10 cellular contexts compared by ENCODE assay signal in the genomic region with DNA sequence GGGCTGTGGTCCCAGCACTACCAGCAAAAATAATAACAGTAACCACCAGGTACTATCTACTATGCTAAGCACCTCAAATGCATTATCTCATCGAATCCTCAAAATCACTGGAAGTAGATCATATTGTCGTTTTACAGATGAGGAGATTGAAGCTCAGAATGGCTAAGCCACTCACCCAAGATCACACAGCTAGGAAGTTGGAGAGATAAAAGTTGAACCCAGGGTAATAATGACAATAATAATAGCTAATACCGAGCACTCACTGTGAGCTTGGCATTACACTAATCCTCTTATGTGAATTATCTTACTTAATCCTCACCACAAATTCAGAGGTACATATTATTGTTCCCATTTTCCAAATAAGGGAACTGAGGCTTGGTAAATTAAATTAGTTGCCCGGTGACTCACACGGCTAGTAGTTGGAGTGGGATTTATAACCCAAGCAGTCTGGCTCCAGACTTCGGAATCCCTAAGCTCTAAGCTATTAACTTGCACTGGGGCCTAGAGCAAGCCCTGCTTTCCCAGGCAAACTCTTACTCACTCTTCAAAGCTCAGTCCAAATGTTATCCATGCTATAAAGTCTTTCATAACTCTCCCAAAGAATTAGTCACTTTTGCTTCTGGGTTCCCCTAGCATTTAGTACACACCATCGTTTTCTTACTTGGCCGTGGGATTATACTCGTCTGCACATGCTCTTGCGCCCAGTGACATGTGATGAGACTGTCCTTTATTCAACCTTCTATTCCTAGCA. TPM values are rescaled to one million over a fixed set of nuclear protein-coding genes. Genes with fewer than 3 reads are reported as not detected.
DNase-seq lines count a peak whose midpoint lies in the region; ATAC-seq, FAIRE-seq and TF ChIP-seq lines count a peak whose summit lies in the region.
"Had no signal": no experiment of that assay in that cellular context is flagged by ENCODE, and none has a peak within 500 bp of the region (broad histone marks: within the 10 kb centered on the region; RNA-seq: fewer than 3 reads in every experiment).

No MANE protein-coding gene starts in this region.

- intact Hi-C loops in K562 (cut with micrococcal nuclease) (no loop called here), left ventricle myocardium superior (cut with micrococcal nuclease) (no loop called here), stomach (cut with DNase I; ENCODE audit: low total_unique reads) (no loop called here)

- H3K79me1 ChIP-seq in neuronal stem cell (ENCODE audit: low read depth, low read length): no peaks in the 10 kb centered on the region

- H3K27me3 ChIP-seq in K562 (ENCODE audit: control insufficient read depth in 2 of 2, insufficient read depth in 2 of 2, low read length in 2 of 2) (peaks cover 8 to 43% of the 10 kb centered on the region in 2 experiments), stomach (peaks cover 0 to 32% (median 17%) of the 10 kb centered on the region in 3 donors), neuronal stem cell (ENCODE audit: control insufficient read depth in 3 of 3, insufficient read depth in 3 of 3, low read depth in 1 of 3, low read length in 3 of 3) (no peaks in the 10 kb centered on the region)

- 28% methylated on average over 10 of the region's 10 CpGs for WGBS in K562 (ENCODE audit: insufficient coverage, low coverage, missing lambda C conversion rate)
- 63 to 84% (median 76%) methylated on average over 10 of the region's 10 CpGs for WGBS in stomach, 5 donors
- no CpG with 5 or more reads among the region's 10 CpGs for WGBS in neuronal stem cell (ENCODE audit: extremely low coverage in 2 of 2, insufficient read length in 2 of 2, insufficient replicate concordance in 1 of 2), 2 donors

- no peak overlapping the region for H3K14ac ChIP-seq in neuronal stem cell (ENCODE audit: low read length)

- H3K9ac ChIP-seq in K562 (ENCODE audit: insufficient read depth in 1 of 2, low read depth in 2 of 2, low read length in 2 of 2): no peak overlapping the region
- no peak overlapping the region for H3K9ac ChIP-seq in neuronal stem cell (ENCODE audit: low read depth, low read length, poor library complexity)

- no peaks in the 10 kb centered on the region for H3K79me2 ChIP-seq in K562 (ENCODE audit: control insufficient read depth, insufficient read depth, low read length)

- TF ChIP-seq CTCF in HFFc6 (IDR thresholded peaks at IDR 0.05) (no peak), K562 (IDR thresholded peaks at IDR 0.05 in 2 of 3, conservative IDR thresholded peaks at IDR 0.05 in 1 of 3; ENCODE audit: insufficient read depth in 2 of 3, low read depth in 1 of 3, low read length in 3 of 3) (no peak), stomach (IDR thresholded peaks at IDR 0.05) (no peak)

- no peak overlapping the region for H2BK120ac ChIP-seq in neuronal stem cell (ENCODE audit: low read depth, low read length)

- TF ChIP-seq RAD21 in K562 (CRISPR knock-in tag; conservative IDR thresholded peaks at IDR 0.05 in 1 of 2, IDR thresholded peaks at IDR 0.05 in 1 of 2): no peak

- H3K4me2 ChIP-seq in K562 (ENCODE audit: insufficient read depth, low read length) (no peak overlapping the region), neuronal stem cell (ENCODE audit: insufficient read depth, low read length, poor library complexity, severe bottlenecking) (no peak overlapping the region)

- no TSS peak for BruUV-seq in K562 (replicated peaks; lab: Mats Ljungman, UMichigan)

- TF ChIP-seq EP300 in K562 (IDR thresholded peaks at IDR 0.05; ENCODE audit: low read length): no peak
- no peak for TF ChIP-seq EP300 in stomach (IDR thresholded peaks at IDR 0.05)

- CTCF ChIA-PET in K562 (lab: Yijun Ruan, JAX; ENCODE audit: low intra/inter-chr PET ratio): no interaction called here

- H2BK12ac ChIP-seq in neuronal stem cell (ENCODE audit: low read length): no peak overlapping the region

- no peaks in the 10 kb centered on the region for H3K27me3 Mint-ChIP-seq in HFFc6 (ENCODE audit: insufficient read depth)

- ATAC-seq in K562: no peak
- ATAC-seq in left ventricle myocardium superior: peak; percentile 35
- ATAC-seq in GM19467 (IDR thresholded peaks at IDR 0.05; ENCODE audit: unreplicated experiment): no peak
- no peak for ATAC-seq in GM19395 (IDR thresholded peaks at IDR 0.05; ENCODE audit: unreplicated experiment)

- H3K4me1 ChIP-seq in K562 (replicated peaks in 1 of 2; ENCODE audit: control insufficient read depth in 2 of 2, insufficient read depth in 2 of 2, low read length in 2 of 2) (peaks cover 3 to 32% of the 10 kb centered on the region in 2 experiments; a peak in 4 of 5 replicates), stomach (peaks cover 14 to 60% (median 34%) of the 10 kb centered on the region in 4 donors), neuronal stem cell (ENCODE audit: control insufficient read depth in 2 of 2, insufficient read depth in 1 of 2, low read depth in 1 of 2, low read length in 2 of 2) (peaks cover 8 to 17% of the 10 kb centered on the region in 2 donors)

- H3K4ac ChIP-seq in neuronal stem cell (ENCODE audit: low read length): no peak overlapping the region

- no peaks in the 10 kb centered on the region for H4K20me1 ChIP-seq in K562 (replicated peaks; ENCODE audit: control insufficient read depth, insufficient read depth, low read length)

- peak overlapping the region; percentile 96 for H3K27ac Mint-ChIP-seq in HFFc6

- H3K18ac ChIP-seq in neuronal stem cell (ENCODE audit: low read length): no peak overlapping the region

- no peaks in the 10 kb centered on the region for H3K9me3 Mint-ChIP-seq in HFFc6

- H2BK15ac ChIP-seq in neuronal stem cell (ENCODE audit: low read length): no peak overlapping the region

- no peak for FAIRE-seq in K562 (lab: Jason Lieb, UNC)

- H3K36me3 Mint-ChIP-seq in HFFc6 (ENCODE audit: low read depth): no peaks in the 10 kb centered on the region

- H3K4me3 ChIP-seq in K562 (no peak overlapping the region), stomach (no peak overlapping the region), neuronal stem cell (ENCODE audit: low read length in 2 of 2) (no peak overlapping the region)

- in situ Hi-C loops in K562 (cut with MboI): no loop called here

- H3K4me1 Mint-ChIP-seq in HFFc6 (ENCODE audit: low read depth): peaks cover 65% of the 10 kb centered on the region

- H3K9me1 ChIP-seq in K562 (ENCODE audit: control insufficient read depth, insufficient read depth, low read length): peaks cover 6% of the 10 kb centered on the region

- H3K23ac ChIP-seq in neuronal stem cell (ENCODE audit: low read depth, low read length, poor library complexity): no peak overlapping the region

- peak; percentile 99 for DNase-seq in HFFc6
- no peak for DNase-seq in K562 (ENCODE audit: extremely low read depth in 1 of 4, low spot score in 3 of 4)
- DNase-seq in left ventricle myocardium superior: no peak
- no peak for DNase-seq in stomach
- no peak for DNase-seq in mucosa of gallbladder (ENCODE audit: low spot score)
- DNase-seq in neuronal stem cell (ENCODE audit: low spot score): no peak
- DNase-seq: activated CD4-positive, alpha-beta T cell treated with anti-CD3 and anti-CD28 coated beads for 4 hours had no signal

- no peak overlapping the region for H4K8ac ChIP-seq in neuronal stem cell (ENCODE audit: low read depth, low read length)

- H3K9me3 ChIP-seq in K562 (replicated peaks; ENCODE audit: control insufficient read depth, insufficient read depth, low read depth, low read length): no peaks in the 10 kb centered on the region
- no peaks in the 10 kb centered on the region for H3K9me3 ChIP-seq in stomach
- H3K9me3 ChIP-seq in neuronal stem cell (replicated peaks in 1 of 2; ENCODE audit: control insufficient read depth in 2 of 2, insufficient read depth in 1 of 2, low read depth in 1 of 2, low read length in 2 of 2): no peaks in the 10 kb centered on the region

- H2AK5ac ChIP-seq in neuronal stem cell (ENCODE audit: low read depth, low read length): no peak overlapping the region

- H3K27ac ChIP-seq in K562 (ENCODE audit: extremely low read depth, low read depth, low read length) (no peak overlapping the region), stomach (peak overlapping the region in 4 of 5 donors; percentile 26 to 78 (median 54)), neuronal stem cell (replicated peaks; ENCODE audit: low read length) (no peak overlapping the region)

- TF ChIP-seq POLR2A in K562 (conservative IDR thresholded peaks at IDR 0.05) (no peak), stomach (IDR thresholded peaks at IDR 0.05) (no peak)

- peak overlapping the region; percentile 56 for H3K4me3 Mint-ChIP-seq in HFFc6

- POLR2A ChIA-PET in K562 (lab: Yijun Ruan, JAX): interaction anchor here (0.6 to 2.3 kb wide), 3 partner anchors 11 to 131 kb away, joined by 3 to 7 read pairs (median 3); no protein-coding TSS in a partner anchor

- H2AFZ ChIP-seq in K562 (ENCODE audit: low read depth, low read length): no peak overlapping the region
- no peak overlapping the region for H2AFZ ChIP-seq in neuronal stem cell (ENCODE audit: low read length)

- no peak overlapping the region for H4K91ac ChIP-seq in neuronal stem cell (ENCODE audit: low read depth, low read length, poor library complexity)

- H3K36me3 ChIP-seq in K562 (ENCODE audit: control insufficient read depth, insufficient read depth, low read length) (no peaks in the 10 kb centered on the region), stomach (no peaks in the 10 kb centered on the region), neuronal stem cell (replicated peaks in 1 of 2; ENCODE audit: control insufficient read depth in 2 of 2, insufficient read depth in 2 of 2, low read length in 2 of 2) (no peaks in the 10 kb centered on the region)

- no peak overlapping the region for H2BK5ac ChIP-seq in neuronal stem cell (ENCODE audit: low read length)

RNA-seq across cellular contexts. Expression of a gene that starts 3.8 kb away (rescaled TPM):
- 1 to 10 TPM; 4.6 to 6.7 (median 4.9) TPM for total RNA-seq in HFFc6 (2021; fragmentation: NEBNext Ultra II Directional; extraction: Animal tissue kit (Norgen Biotek cat#: 25700))
- not detected in 2 replicates for total RNA-seq in K562 (2011; cell fraction: chromatin; rRNA removed; ENCODE audit: low replicate concordance)
- total RNA-seq in K562 (2011; cell fraction: nucleolus; rRNA removed): 0.26 TPM in 1 of 2 replicates, not detected in the other
- not detected in 2 replicates for total RNA-seq in K562 (2011; cell fraction: nucleoplasm; rRNA removed)
- total RNA-seq in K562 (2014; rRNA removed): 0.12 TPM in 1 of 2 replicates, not detected in the other
- not detected in 2 replicates for total RNA-seq in K562 (2014; rRNA removed; fragmentation: Illumina TruSeq; extraction: Trizol)
- total RNA-seq in K562 (2015; rRNA removed; fragmentation: Illumina TruSeq; extraction: Trizol): not detected in 2 replicates
- total RNA-seq in K562 (2021): 0.04 TPM in 2 replicates
- 0.07 TPM in 1 of 2 replicates, not detected in the other for polyA plus RNA-seq in K562 (2011; rRNA removed)
- polyA plus RNA-seq in K562 (2011; cell fraction: cytosol; rRNA removed): 0.16 TPM in 1 of 2 replicates, not detected in the other
- polyA plus RNA-seq in K562 (2011; cell fraction: nucleus; rRNA removed): not detected in 2 replicates
- 0.08 TPM in 1 of 2 replicates, not detected in the other for polyA plus RNA-seq in K562 (2012)
- not detected in 2 replicates for polyA plus RNA-seq in K562 (2014; fragmentation: Illumina TruSeq; extraction: Trizol)
- polyA plus RNA-seq in K562 (2014; fragmentation: Nextera tagmentation; extraction: Ambion mirVana): not detected
- not detected in 2 replicates for polyA plus RNA-seq in K562 (2014; rRNA removed)
- polyA minus RNA-seq in K562 (2011; rRNA and poly(A)+ RNA removed): not detected in 2 replicates
- polyA minus RNA-seq in K562 (2011; cell fraction: cytosol; rRNA and poly(A)+ RNA removed): not detected in 2 replicates
- not detected in 2 replicates for polyA minus RNA-seq in K562 (2011; cell fraction: nucleus; rRNA and poly(A)+ RNA removed)
- 0.25 TPM for total RNA-seq in left ventricle myocardium superior
- 1 to 10 TPM in 3 of 5 donors, not detected in 2; 1.7 to 7.0 (median 2.3) TPM for total RNA-seq in stomach
- under 1 TPM in 2 of 3 donors, not detected in 1; 0.35 to 0.81 TPM for polyA plus RNA-seq in stomach
- total RNA-seq in mucosa of gallbladder: 2.2 TPM
- 2.6 TPM for polyA plus RNA-seq in neuronal stem cell (2013, experiment 1 of 2)
- polyA plus RNA-seq in neuronal stem cell (2013, experiment 2 of 2): 2.5 TPM
- total RNA-seq: lung microvascular endothelial cell had no signal

RNA-seq across cellular contexts. Expression of a gene that starts 9.3 kb away (rescaled TPM):
- under 1 TPM; 0.09 to 0.64 (median 0.18) TPM for total RNA-seq in HFFc6 (2021; fragmentation: NEBNext Ultra II Directional; extraction: Animal tissue kit (Norgen Biotek cat#: 25700))
- 0.19 TPM in 1 of 2 replicates, not detected in the other for total RNA-seq in K562 (2011; cell fraction: chromatin; rRNA removed; ENCODE audit: low replicate concordance)
- total RNA-seq in K562 (2011; cell fraction: nucleolus; rRNA removed): 0.17 TPM in 1 of 2 replicates, not detected in the other
- 0.07 TPM in 1 of 2 replicates, not detected in the other for total RNA-seq in K562 (2011; cell fraction: nucleoplasm; rRNA removed)
- total RNA-seq in K562 (2014; rRNA removed) (0.18 TPM in 1 of 2 replicates, not detected in the other), K562 (2014; rRNA removed; fragmentation: Illumina TruSeq; extraction: Trizol) (not detected in 2 replicates), K562 (2015; rRNA removed; fragmentation: Illumina TruSeq; extraction: Trizol) (0.04 TPM in 2 replicates), K562 (2021) (0.13 TPM in 1 of 2 replicates, not detected in the other), left ventricle myocardium superior (16.6 TPM), stomach (10 to 100 TPM in 1 of 5 donors, 1 to 10 TPM in 2, not detected in 2; 1.1 to 18.3 (median 6.4) TPM), mucosa of gallbladder (5.0 TPM)
- polyA plus RNA-seq in K562 (2011; rRNA removed) (not detected in 2 replicates), K562 (2014; fragmentation: Illumina TruSeq; extraction: Trizol) (0.10 TPM in 1 of 2 replicates, not detected in the other), K562 (2014; fragmentation: Nextera tagmentation; extraction: Ambion mirVana) (not detected), K562 (2014; rRNA removed) (0.01 and 0.28 TPM in 2 replicates), stomach (under 1 TPM; 0.06 to 0.15 (median 0.13) TPM)
- not detected in 2 replicates for polyA plus RNA-seq in K562 (2011; cell fraction: cytosol; rRNA removed)
- polyA plus RNA-seq in K562 (2011; cell fraction: nucleus; rRNA removed): 0.11 TPM in 2 replicates
- polyA plus RNA-seq in K562 (2012): 0.05 and 0.24 TPM in 2 replicates
- polyA minus RNA-seq in K562 (2011; rRNA and poly(A)+ RNA removed): not detected in 2 replicates
- polyA minus RNA-seq in K562 (2011; cell fraction: cytosol; rRNA and poly(A)+ RNA removed): not detected in 2 replicates
- 0.22 TPM in 1 of 2 replicates, not detected in the other for polyA minus RNA-seq in K562 (2011; cell fraction: nucleus; rRNA and poly(A)+ RNA removed)
- polyA plus RNA-seq in neuronal stem cell (2013, experiment 1 of 2): 0.49 TPM
- 0.58 TPM for polyA plus RNA-seq in neuronal stem cell (2013, experiment 2 of 2)
- total RNA-seq: lung microvascular endothelial cell had no signal

RNA-seq across cellular contexts. Expression of a gene that starts 58.6 kb away (rescaled TPM):
- total RNA-seq in HFFc6 (2021; fragmentation: NEBNext Ultra II Directional; extraction: Animal tissue kit (Norgen Biotek cat#: 25700)): 10 to 100 TPM; 30.8 to 44.6 (median 38.5) TPM
- 85.2 and 176 TPM in 2 replicates for total RNA-seq in K562 (2011; cell fraction: chromatin; rRNA removed; ENCODE audit: low replicate concordance)
- total RNA-seq in K562 (2011; cell fraction: nucleolus; rRNA removed): 76.1 and 89.9 TPM in 2 replicates
- 70.8 and 76.0 TPM in 2 replicates for total RNA-seq in K562 (2011; cell fraction: nucleoplasm; rRNA removed)
- total RNA-seq in K562 (2014; rRNA removed) (75.9 and 93.5 TPM in 2 replicates), K562 (2014; rRNA removed; fragmentation: Illumina TruSeq; extraction: Trizol) (49.7 and 61.8 TPM in 2 replicates), K562 (2015; rRNA removed; fragmentation: Illumina TruSeq; extraction: Trizol) (61.7 and 65.3 TPM in 2 replicates), K562 (2021) (122 and 134 TPM in 2 replicates), left ventricle myocardium superior (21.0 TPM), stomach (10 to 100 TPM; 13.6 to 47.8 (median 36.2) TPM), mucosa of gallbladder (29.4 TPM)
- polyA plus RNA-seq in K562 (2011; rRNA removed) (20.7 and 23.9 TPM in 2 replicates), K562 (2014; fragmentation: Illumina TruSeq; extraction: Trizol) (98.6 and 113 TPM in 2 replicates), K562 (2014; fragmentation: Nextera tagmentation; extraction: Ambion mirVana) (10 to 100 TPM in 1 of 2 experiments, 1 to 10 TPM in 1; 9.8 to 17.3 TPM), K562 (2014; rRNA removed) (53.9 and 64.1 TPM in 2 replicates), stomach (10 to 100 TPM; 11.7 to 74.1 (median 14.0) TPM)
- polyA plus RNA-seq in K562 (2011; cell fraction: cytosol; rRNA removed): 20.8 and 26.5 TPM in 2 replicates
- 58.2 and 91.5 TPM in 2 replicates for polyA plus RNA-seq in K562 (2011; cell fraction: nucleus; rRNA removed)
- 49.5 and 79.5 TPM in 2 replicates for polyA plus RNA-seq in K562 (2012)
- 20.0 and 23.5 TPM in 2 replicates for polyA minus RNA-seq in K562 (2011; rRNA and poly(A)+ RNA removed)
- 44.1 and 48.4 TPM in 2 replicates for polyA minus RNA-seq in K562 (2011; cell fraction: cytosol; rRNA and poly(A)+ RNA removed)
- polyA minus RNA-seq in K562 (2011; cell fraction: nucleus; rRNA and poly(A)+ RNA removed): 32.2 and 34.8 TPM in 2 replicates
- polyA plus RNA-seq in neuronal stem cell (2013, experiment 1 of 2): 32.1 TPM
- polyA plus RNA-seq in neuronal stem cell (2013, experiment 2 of 2): 32.7 TPM

Comparison
In these comparisons a context has a peak if more than half of its experiments do, and no peak if none do; other contexts are left out.
1. H3K27ac ChIP-seq: peak in stomach (4 of 5); none in K562 (single experiment) and neuronal stem cell (single experiment).